17 cellular contexts compared by ENCODE assay signal in the genomic region with DNA sequence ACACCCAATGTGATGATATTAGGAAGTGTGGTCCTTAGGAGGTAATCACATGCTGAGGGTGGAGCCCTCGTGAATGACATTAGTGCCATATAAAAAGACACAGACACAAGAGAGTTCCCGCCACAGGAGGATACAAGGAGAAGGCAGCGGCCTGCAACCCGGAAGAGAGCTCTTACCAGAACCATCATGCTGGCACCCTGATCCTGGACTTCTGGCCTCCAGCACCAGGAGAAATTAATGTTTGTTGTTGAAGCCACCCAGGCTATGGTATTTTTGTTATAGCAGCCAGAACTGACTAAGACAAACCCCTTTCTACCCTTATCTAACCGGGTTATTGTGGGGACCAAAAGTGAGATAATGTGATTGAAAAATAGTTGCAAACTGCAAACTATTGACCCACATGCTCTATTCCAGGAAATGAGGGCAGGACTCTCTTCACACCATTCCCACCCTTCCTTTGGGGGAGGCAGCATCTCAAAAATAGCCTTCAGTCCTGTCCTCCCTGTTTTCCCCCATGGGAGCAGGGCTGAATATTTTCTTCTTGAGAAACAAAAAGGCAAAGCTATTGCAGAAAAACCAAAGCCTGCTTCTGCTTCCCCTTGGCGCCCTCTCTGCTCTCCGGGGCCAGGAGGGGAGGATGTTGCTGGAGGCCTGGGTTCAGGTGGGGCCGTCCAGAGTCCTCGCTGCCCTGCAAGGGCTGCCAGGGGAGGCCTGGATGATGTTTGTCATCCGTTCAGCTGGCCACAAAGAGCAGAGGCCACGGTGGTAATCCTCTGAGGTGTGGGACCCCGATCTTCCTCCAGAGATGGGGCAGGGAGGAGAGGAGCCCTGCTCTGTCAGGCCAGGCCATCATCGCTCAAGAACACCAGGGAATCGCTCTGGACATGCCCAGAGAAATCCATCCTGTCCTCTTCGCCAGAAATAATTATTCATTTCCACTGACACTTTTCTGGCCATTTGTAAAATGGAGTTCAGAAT.
A peak's percentile ranks its signal among the peaks of the same experiment; 100 is the strongest.
DNase-seq lines count a peak whose midpoint lies in the region; ATAC-seq and TF ChIP-seq lines count a peak whose summit lies in the region.
"Had no signal": no experiment of that assay in that cellular context is flagged by ENCODE, and none has a peak within 500 bp of the region (broad histone marks: within the 10 kb centered on the region; RNA-seq: fewer than 3 reads in every experiment).

No MANE protein-coding gene starts in this region.

- CTCF ChIA-PET in T-cell (lab: Charles Lee): interaction anchor here (0.6 kb wide), 3 partner anchors 11 to 769 kb away, joined by 3 to 5 read pairs (median 4); no protein-coding TSS in a partner anchor

- H3K4me3 ChIP-seq in coronary artery: no peak overlapping the region
- H3K4me3 ChIP-seq in right atrium auricular region: no peak overlapping the region
- no peak overlapping the region for H3K4me3 ChIP-seq in thyroid gland (replicated peaks in 1 of 3)
- no peak overlapping the region for H3K4me3 ChIP-seq in MM.1S (ENCODE audit: low read length)

- H3K9ac ChIP-seq in MM.1S (ENCODE audit: low read length): no peak overlapping the region

- H3K4me1 Mint-ChIP-seq in T-cell: no peaks in the 10 kb centered on the region
- H3K4me1 Mint-ChIP-seq: brain; naive thymus-derived CD4-positive, alpha-beta T cell had no signal

- no peak for TF ChIP-seq POLR2A in thyroid gland (IDR thresholded peaks at IDR 0.05)

- WGBS in thyroid gland, 2 donors: 76% methylated on average over 13 to 15 of the region's 15 CpGs

- H3K36me3 ChIP-seq in right atrium auricular region (no peaks in the 10 kb centered on the region), thyroid gland (no peaks in the 10 kb centered on the region), MM.1S (replicated peaks; ENCODE audit: insufficient read depth, low read length) (no peaks in the 10 kb centered on the region)

- no peak overlapping the region for H3K4me3 Mint-ChIP-seq in T-cell
- H3K4me3 Mint-ChIP-seq: brain; immature natural killer cell; naive thymus-derived CD4-positive, alpha-beta T cell had no signal

- peaks cover 0 to 15% of the 10 kb centered on the region in 2 donors for H3K4me1 ChIP-seq in right atrium auricular region
- peaks cover 3 to 6% of the 10 kb centered on the region in 2 donors for H3K4me1 ChIP-seq in thyroid gland
- H3K4me1 ChIP-seq in MM.1S (ENCODE audit: low read length): no peaks in the 10 kb centered on the region

- H3K4me2 ChIP-seq in MM.1S (ENCODE audit: low read depth, low read length): no peak overlapping the region

- ATAC-seq in omental fat pad (ENCODE audit: low FRiP score): peak; percentile 59
- no peak for ATAC-seq in T-cell (replicated peaks in 1 of 4)
- no peak for ATAC-seq in HG03521 (IDR thresholded peaks at IDR 0.05; ENCODE audit: unreplicated experiment)
- ATAC-seq: naive thymus-derived CD4-positive, alpha-beta T cell had no signal

- peaks cover 4% of the 10 kb centered on the region in 2 donors for H3K27me3 Mint-ChIP-seq in T-cell

- no peaks in the 10 kb centered on the region for H3K9me2 ChIP-seq in MM.1S (replicated peaks; ENCODE audit: insufficient read depth, low read length)

- H3K79me2 ChIP-seq in MM.1S (ENCODE audit: low read length): no peaks in the 10 kb centered on the region

- no peaks in the 10 kb centered on the region for H4K20me1 ChIP-seq in MM.1S (ENCODE audit: insufficient read depth, low read length)

- intact Hi-C loops in thyroid gland (cut with DNase I): loop anchor here (10.0 kb wide), 1 partner anchor 69 kb away; no protein-coding TSS in a partner anchor

- H3K9me3 ChIP-seq in right atrium auricular region (peaks cover 0 to 10% of the 10 kb centered on the region in 2 donors), thyroid gland (no peaks in the 10 kb centered on the region), MM.1S (replicated peaks; ENCODE audit: insufficient read depth, low read length) (no peaks in the 10 kb centered on the region)

- no peak overlapping the region for H3K27ac Mint-ChIP-seq in T-cell
- H3K27ac Mint-ChIP-seq: immature natural killer cell; naive thymus-derived CD4-positive, alpha-beta T cell had no signal

- peaks cover 4% of the 10 kb centered on the region for H3K36me3 Mint-ChIP-seq in T-cell

- H3K27ac ChIP-seq in coronary artery: peak overlapping the region; percentile 60 to 70
- H3K27ac ChIP-seq in right atrium auricular region: peak overlapping the region; percentile 56 to 77
- peak overlapping the region; percentile 56 to 73 (median 56) for H3K27ac ChIP-seq in thyroid gland
- no peak overlapping the region for H3K27ac ChIP-seq in MM.1S (ENCODE audit: low read length)

- no peaks in the 10 kb centered on the region for H3K27me3 ChIP-seq in right atrium auricular region
- H3K27me3 ChIP-seq in thyroid gland: no peaks in the 10 kb centered on the region
- no peaks in the 10 kb centered on the region for H3K27me3 ChIP-seq in MM.1S (replicated peaks; ENCODE audit: insufficient read depth, low read length)

- no peaks in the 10 kb centered on the region for H3F3A ChIP-seq in MM.1S (ENCODE audit: insufficient read depth, low read length)

- TF ChIP-seq CTCF in coronary artery (IDR thresholded peaks at IDR 0.05) (no peak), right atrium auricular region (IDR thresholded peaks at IDR 0.05) (no peak), omental fat pad (IDR thresholded peaks at IDR 0.05) (no peak), thyroid gland (IDR thresholded peaks at IDR 0.05) (no peak), MM.1S (IDR thresholded peaks at IDR 0.05; ENCODE audit: low read length) (no peak)

- DNase-seq in coronary artery (ENCODE audit: low spot score) (no peak), right atrium auricular region (ENCODE audit: low spot score) (no peak), omental fat pad (ENCODE audit: low spot score) (no peak), thyroid gland (peak; percentile 21 to 26), T-cell (no peak), MM.1S (no peak)
- DNase-seq in activated CD4-positive, alpha-beta T cell treated with anti-CD3 and anti-CD28 coated beads, Interleukin-2, amount 50 U/mL, for 48 hours: no peak
- DNase-seq: activated gamma-delta T cell; foreskin fibroblast; immature natural killer cell; IMR-90; naive thymus-derived CD4-positive, alpha-beta T cell; NCI-H1048; NCI-H2171 treated with DMSO at 0.1 percent for 48 hours; stimulated activated naive CD4-positive, alpha-beta T cell had no signal

- no peak overlapping the region for H2AFZ ChIP-seq in MM.1S (ENCODE audit: low read length)

- POLR2A ChIA-PET in T-cell (lab: Charles Lee): no interaction called here

- peaks cover 13 to 18% (median 14%) of the 10 kb centered on the region in 3 donors for H3K9me3 Mint-ChIP-seq in T-cell

Comparison
In these comparisons a context has a peak if more than half of its experiments do, and no peak if none do; other contexts are left out.
1. DNase-seq: peak in thyroid gland (2 of 2); none in coronary artery (single experiment), right atrium auricular region (single experiment), omental fat pad (single experiment), T-cell (0 of 34), MM.1S (single experiment) and activated CD4-positive, alpha-beta T cell treated with anti-CD3 and anti-CD28 coated beads, Interleukin-2, amount 50 U/mL, for 48 hours (0 of 2).